22 cellular contexts compared by ENCODE assay signal in genomic region chr16:68978303-68978954, GRCh38.
DNase-seq lines count a peak whose midpoint lies in the region; TF ChIP-seq lines count a peak whose summit lies in the region.
"Had no signal": no experiment of that assay in that cellular context is flagged by ENCODE, and none has a peak within 500 bp of the region (broad histone marks: within the 10 kb centered on the region; RNA-seq: fewer than 3 reads in every experiment).

No MANE protein-coding gene starts in this region.

- peak overlapping the region; percentile 71 for H3K27ac Mint-ChIP-seq in neural crest cell (ENCODE audit: unreplicated experiment)
- H3K27ac Mint-ChIP-seq: CD4-positive, alpha-beta memory T cell had no signal

- H3K36me3 Mint-ChIP-seq in neural crest cell (ENCODE audit: low read depth) = peaks cover 5% of the 10 kb centered on the region

- no peak overlapping the region for H3K4me3 Mint-ChIP-seq in neural crest cell
- H3K4me3 Mint-ChIP-seq: CD4-positive, alpha-beta memory T cell had no signal

- TF ChIP-seq CTCF in fibroblast of villous mesenchyme (IDR thresholded peaks at IDR 0.05; ENCODE audit: insufficient read depth, low read depth, low read length) = no peak
- no peak for TF ChIP-seq CTCF in neural crest cell (conservative IDR thresholded peaks at IDR 0.05)

- peaks cover 1% of the 10 kb centered on the region; the same call in 1 of the 2 replicates for H3K36me3 ChIP-seq in H7 (replicated peaks; ENCODE audit: control insufficient read depth, insufficient read depth, low read length)

- no peaks in the 10 kb centered on the region for H3K4me1 Mint-ChIP-seq in neural crest cell

- H3K9me3 Mint-ChIP-seq in neural crest cell = no peaks in the 10 kb centered on the region
- H3K9me3 Mint-ChIP-seq: CD4-positive, alpha-beta memory T cell had no signal

- peak; percentile 14 for DNase-seq in NOMO-1 treated with DMSO at 0.1 percent for 48 hours (lab: John Stamatoyannopoulos, UW; ENCODE audit: unreplicated experiment)
- DNase-seq in NOMO-1 treated with dmso at 0.1 percent for 144 hours (lab: John Stamatoyannopoulos, UW; ENCODE audit: unreplicated experiment) = no peak
- DNase-seq in fibroblast of villous mesenchyme (ENCODE audit: low read depth) = peak; percentile 67
- DNase-seq in neural crest cell (ENCODE audit: low read depth, low spot score) = no peak
- DNase-seq in T-helper 2 cell = no peak
- DNase-seq in NCI-H526 treated with DMSO at 0.1 percent for 48 hours (lab: John Stamatoyannopoulos, UW) = no peak
- DNase-seq in H7 = no peak
- no peak for DNase-seq in mucosa of gallbladder (ENCODE audit: low spot score)
- DNase-seq: 8988T; Caco-2; CD4-positive, alpha-beta memory T cell; DND-41; GM23248; HCEC 1CT; NCI-H1694; NCI-H2081; NCI-H2171; NCI-H345; NCI-H524; NCI-H82 had no signal

- H3K27me3 Mint-ChIP-seq in neural crest cell (ENCODE audit: low read depth) = no peaks in the 10 kb centered on the region
- H3K27me3 Mint-ChIP-seq: CD4-positive, alpha-beta memory T cell had no signal

- H3K4me3 ChIP-seq in fibroblast of villous mesenchyme (ENCODE audit: low read depth, low read length) (no peak overlapping the region), H7 (ENCODE audit: insufficient read depth, low read depth, low read length) (no peak overlapping the region)
- H3K4me3 ChIP-seq: BLaER1 treated with 17β-estradiol and CSF1 and Interleukin-3, amounts not matched to agents 10 nM and 100 nM; GM23248; SJSA1 had no signal

- H3K27me3 ChIP-seq in H7 (ENCODE audit: control insufficient read depth, insufficient read depth, low read length) = no peaks in the 10 kb centered on the region
- H3K27me3 ChIP-seq: BLaER1 treated with 17β-estradiol and CSF1 and Interleukin-3, amounts not matched to agents 10 nM and 100 nM; SJSA1 had no signal

Comparison
In these comparisons a context has a peak if more than half of its experiments do, and no peak if none do; other contexts are left out.
1. DNase-seq: peak in NOMO-1 treated with DMSO at 0.1 percent for 48 hours (single experiment) and fibroblast of villous mesenchyme (single experiment); none in NOMO-1 treated with dmso at 0.1 percent for 144 hours (single experiment), neural crest cell (single experiment), T-helper 2 cell (0 of 5), NCI-H526 treated with DMSO at 0.1 percent for 48 hours (single experiment), H7 (single experiment) and mucosa of gallbladder (single experiment).